1 cellular context compared by ENCODE assay signal in the genomic region with DNA sequence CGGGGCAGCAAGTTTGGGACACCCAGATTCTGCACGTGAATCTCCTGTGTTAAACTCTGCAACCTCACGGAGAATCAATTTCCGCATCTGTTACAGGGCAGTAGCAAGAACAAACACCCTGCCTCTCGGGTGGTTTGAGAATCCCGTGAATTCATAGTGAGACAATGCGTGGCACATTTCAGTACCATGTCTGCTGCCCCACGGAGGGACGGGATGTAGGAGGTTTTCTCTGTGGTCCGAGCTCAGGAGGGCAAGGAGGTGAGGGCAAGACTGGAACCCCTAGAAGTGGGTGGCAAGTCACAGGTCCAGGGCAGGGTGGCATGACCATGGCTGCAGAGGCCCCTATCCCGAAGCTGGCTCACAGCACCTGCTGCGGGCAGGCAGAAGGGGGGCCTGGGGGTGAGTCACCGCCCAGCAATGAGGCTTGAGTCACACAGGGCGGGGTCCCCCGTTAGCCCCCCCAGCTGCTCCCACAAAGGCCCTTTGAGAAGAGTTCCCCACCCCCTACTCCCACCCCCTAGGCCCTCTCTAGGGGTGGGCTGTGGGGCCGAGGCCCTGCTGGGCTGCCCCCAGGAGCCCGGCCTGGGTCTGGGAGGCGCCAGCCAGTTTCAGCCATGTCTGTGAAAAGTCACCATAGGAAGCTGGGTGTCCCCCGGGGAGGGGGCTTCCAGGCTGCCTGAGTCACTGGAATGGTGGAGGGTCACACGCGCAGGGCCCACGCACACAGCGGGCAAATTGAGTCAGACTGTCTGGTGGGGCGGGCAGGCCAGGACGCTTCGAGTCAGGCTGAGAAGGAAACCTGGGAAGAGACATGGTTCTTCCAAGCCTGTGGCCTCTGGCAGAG.
TF ChIP-seq lines count a peak whose summit lies in the region.

No MANE protein-coding gene starts in this region.

TF ChIP-seq in A549, 52 proteins besides CTCF, POLR2A, EP300 and RAD21 (continued from another document):
- TF ChIP-seq, protein P1, sequence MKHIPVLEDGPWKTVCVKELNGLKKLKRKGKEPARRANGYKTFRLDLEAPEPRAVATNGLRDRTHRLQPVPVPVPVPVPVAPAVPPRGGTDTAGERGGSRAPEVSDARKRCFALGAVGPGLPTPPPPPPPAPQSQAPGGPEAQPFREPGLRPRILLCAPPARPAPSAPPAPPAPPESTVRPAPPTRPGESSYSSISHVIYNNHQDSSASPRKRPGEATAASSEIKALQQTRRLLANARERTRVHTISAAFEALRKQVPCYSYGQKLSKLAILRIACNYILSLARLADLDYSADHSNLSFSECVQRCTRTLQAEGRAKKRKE (CRISPR knock-in tag; IDR thresholded peaks at IDR 0.05; ENCODE audit: low read depth): peak; percentile 53
- TF ChIP-seq NFE2L2 (conservative IDR thresholded peaks at IDR 0.05; ENCODE audit: low read length) (no peak), TFCP2L1 (CRISPR knock-in tag; IDR thresholded peaks at IDR 0.05) (peak; percentile 67), CHD2 (IDR thresholded peaks at IDR 0.05; ENCODE audit: low read length, partially characterized antibody) (peak; percentile 29), KDM1A (IDR thresholded peaks at IDR 0.05; ENCODE audit: low read depth) (no peak), CBX8 (IDR thresholded peaks at IDR 0.05) (no peak), NPAS2 (CRISPR knock-in tag; IDR thresholded peaks at IDR 0.05; ENCODE audit: borderline replicate concordance) (no peak), HMGXB4 (CRISPR knock-in tag; IDR thresholded peaks at IDR 0.05; ENCODE audit: borderline replicate concordance) (no peak), EHMT2 (IDR thresholded peaks at IDR 0.05; ENCODE audit: low read depth) (no peak), ZFP36 (IDR thresholded peaks at IDR 0.05; ENCODE audit: borderline replicate concordance, partially characterized antibody) (no peak), RARB (CRISPR knock-in tag; IDR thresholded peaks at IDR 0.05) (0 out of 2 replicates have a peak, but pooled peaks have one; percentile 58), MAX (IDR thresholded peaks at IDR 0.05) (peak; percentile 86), HDAC2 (IDR thresholded peaks at IDR 0.05) (no peak), MAZ (IDR thresholded peaks at IDR 0.05; ENCODE audit: borderline replicate concordance, low read depth, low read length) (no peak), MAFK (IDR thresholded peaks at IDR 0.05; ENCODE audit: partially characterized antibody) (no peak), HOXB13 (CRISPR knock-in tag; IDR thresholded peaks at IDR 0.05; ENCODE audit: low read depth) (peak; percentile 82), FOSB (CRISPR knock-in tag; IDR thresholded peaks at IDR 0.05) (no peak; the same call in 1 of the 2 replicates), SMC3 (IDR thresholded peaks at IDR 0.05) (no peak), EHF (CRISPR knock-in tag; IDR thresholded peaks at IDR 0.05) (peak; percentile 68; the same call in 1 of the 2 replicates), FOSL2 (IDR thresholded peaks at IDR 0.05) (peak; percentile 97), FOSL2 (CRISPR knock-in tag; IDR thresholded peaks at IDR 0.05) (peak; percentile 99), BCL3 (IDR thresholded peaks at IDR 0.05) (peak; percentile 70; the same call in 2 of the 3 replicates), RFX5 (IDR thresholded peaks at IDR 0.05) (no peak), CBX2 (IDR thresholded peaks at IDR 0.05; ENCODE audit: borderline replicate concordance, low read depth) (no peak), TP53 (CRISPR knock-in tag; IDR thresholded peaks at IDR 0.05) (no peak; the same call in 1 of the 2 replicates)
- TF ChIP-seq, protein P2, sequence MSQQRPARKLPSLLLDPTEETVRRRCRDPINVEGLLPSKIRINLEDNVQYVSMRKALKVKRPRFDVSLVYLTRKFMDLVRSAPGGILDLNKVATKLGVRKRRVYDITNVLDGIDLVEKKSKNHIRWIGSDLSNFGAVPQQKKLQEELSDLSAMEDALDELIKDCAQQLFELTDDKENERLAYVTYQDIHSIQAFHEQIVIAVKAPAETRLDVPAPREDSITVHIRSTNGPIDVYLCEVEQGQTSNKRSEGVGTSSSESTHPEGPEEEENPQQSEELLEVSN (IDR thresholded peaks at IDR 0.05; ENCODE audit: borderline replicate concordance, low read depth): no peak
